ENCODE assay signal across 1 cellular context in the genomic region with DNA sequence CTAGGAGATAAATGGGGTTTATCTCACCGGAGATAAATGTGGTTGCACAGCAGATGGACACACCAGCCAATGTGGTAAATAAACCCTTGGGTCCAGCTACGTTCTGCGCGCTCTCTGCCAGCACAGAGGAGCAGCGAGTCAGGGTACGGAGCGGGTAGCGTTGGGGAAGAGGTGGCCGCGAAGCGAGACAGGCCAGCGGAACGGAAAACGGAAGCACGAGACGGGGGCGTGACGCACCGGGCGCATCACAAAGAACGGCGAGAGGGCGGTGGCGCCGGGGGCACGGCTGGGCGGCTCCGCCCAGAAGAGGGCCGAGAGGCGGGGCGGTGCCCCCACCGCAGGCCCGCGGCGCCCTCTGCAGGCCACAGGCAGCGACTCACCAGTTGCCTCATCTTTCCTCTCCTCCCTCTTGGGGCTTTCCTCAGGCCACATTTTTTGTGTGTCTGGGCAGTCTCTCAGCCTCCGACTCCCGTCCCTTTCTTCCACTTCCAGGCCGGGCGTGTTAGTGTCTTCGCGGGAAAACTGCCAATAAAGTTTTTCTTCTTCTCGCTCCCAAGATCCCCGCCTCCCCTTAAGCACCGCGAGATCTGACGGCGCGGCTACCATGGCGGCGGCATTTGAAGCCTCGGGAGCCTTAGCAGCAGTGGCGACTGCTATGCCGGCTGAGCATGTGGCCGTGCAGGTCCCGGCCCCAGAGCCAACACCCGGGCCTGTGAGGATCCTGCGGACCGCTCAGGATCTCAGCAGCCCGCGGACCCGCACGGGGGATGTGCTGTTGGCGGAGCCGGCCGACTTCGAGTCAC.
TF ChIP-seq lines count a peak whose summit lies in the region.

A gene with protein sequence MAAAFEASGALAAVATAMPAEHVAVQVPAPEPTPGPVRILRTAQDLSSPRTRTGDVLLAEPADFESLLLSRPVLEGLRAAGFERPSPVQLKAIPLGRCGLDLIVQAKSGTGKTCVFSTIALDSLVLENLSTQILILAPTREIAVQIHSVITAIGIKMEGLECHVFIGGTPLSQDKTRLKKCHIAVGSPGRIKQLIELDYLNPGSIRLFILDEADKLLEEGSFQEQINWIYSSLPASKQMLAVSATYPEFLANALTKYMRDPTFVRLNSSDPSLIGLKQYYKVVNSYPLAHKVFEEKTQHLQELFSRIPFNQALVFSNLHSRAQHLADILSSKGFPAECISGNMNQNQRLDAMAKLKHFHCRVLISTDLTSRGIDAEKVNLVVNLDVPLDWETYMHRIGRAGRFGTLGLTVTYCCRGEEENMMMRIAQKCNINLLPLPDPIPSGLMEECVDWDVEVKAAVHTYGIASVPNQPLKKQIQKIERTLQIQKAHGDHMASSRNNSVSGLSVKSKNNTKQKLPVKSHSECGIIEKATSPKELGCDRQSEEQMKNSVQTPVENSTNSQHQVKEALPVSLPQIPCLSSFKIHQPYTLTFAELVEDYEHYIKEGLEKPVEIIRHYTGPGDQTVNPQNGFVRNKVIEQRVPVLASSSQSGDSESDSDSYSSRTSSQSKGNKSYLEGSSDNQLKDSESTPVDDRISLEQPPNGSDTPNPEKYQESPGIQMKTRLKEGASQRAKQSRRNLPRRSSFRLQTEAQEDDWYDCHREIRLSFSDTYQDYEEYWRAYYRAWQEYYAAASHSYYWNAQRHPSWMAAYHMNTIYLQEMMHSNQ (plus strand): TSS at position 581 of the 803 bp plus-strand sequence. CDS start 24 bp downstream, at position 605.

TF ChIP-seq in GM12878, 131 proteins besides CTCF, POLR2A, EP300 and RAD21 (continued from another document and continues in another):
- TF ChIP-seq MEF2B (IDR thresholded peaks at IDR 0.05; ENCODE audit: partially characterized antibody, poor library complexity, severe bottlenecking), result peak; percentile 11
- TF ChIP-seq, protein P1, sequence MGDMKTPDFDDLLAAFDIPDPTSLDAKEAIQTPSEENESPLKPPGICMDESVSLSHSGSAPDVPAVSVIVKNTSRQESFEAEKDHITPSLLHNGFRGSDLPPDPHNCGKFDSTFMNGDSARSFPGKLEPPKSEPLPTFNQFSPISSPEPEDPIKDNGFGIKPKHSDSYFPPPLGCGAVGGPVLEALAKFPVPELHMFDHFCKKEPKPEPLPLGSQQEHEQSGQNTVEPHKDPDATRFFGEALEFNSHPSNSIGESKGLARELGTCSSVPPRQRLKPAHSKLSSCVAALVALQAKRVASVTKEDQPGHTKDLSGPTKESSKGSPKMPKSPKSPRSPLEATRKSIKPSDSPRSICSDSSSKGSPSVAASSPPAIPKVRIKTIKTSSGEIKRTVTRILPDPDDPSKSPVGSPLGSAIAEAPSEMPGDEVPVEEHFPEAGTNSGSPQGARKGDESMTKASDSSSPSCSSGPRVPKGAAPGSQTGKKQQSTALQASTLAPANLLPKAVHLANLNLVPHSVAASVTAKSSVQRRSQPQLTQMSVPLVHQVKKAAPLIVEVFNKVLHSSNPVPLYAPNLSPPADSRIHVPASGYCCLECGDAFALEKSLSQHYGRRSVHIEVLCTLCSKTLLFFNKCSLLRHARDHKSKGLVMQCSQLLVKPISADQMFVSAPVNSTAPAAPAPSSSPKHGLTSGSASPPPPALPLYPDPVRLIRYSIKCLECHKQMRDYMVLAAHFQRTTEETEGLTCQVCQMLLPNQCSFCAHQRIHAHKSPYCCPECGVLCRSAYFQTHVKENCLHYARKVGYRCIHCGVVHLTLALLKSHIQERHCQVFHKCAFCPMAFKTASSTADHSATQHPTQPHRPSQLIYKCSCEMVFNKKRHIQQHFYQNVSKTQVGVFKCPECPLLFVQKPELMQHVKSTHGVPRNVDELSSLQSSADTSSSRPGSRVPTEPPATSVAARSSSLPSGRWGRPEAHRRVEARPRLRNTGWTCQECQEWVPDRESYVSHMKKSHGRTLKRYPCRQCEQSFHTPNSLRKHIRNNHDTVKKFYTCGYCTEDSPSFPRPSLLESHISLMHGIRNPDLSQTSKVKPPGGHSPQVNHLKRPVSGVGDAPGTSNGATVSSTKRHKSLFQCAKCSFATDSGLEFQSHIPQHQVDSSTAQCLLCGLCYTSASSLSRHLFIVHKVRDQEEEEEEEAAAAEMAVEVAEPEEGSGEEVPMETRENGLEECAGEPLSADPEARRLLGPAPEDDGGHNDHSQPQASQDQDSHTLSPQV (IDR thresholded peaks at IDR 0.05), result peak; percentile 88
- TF ChIP-seq MYB (IDR thresholded peaks at IDR 0.05; ENCODE audit: borderline replicate concordance, low read depth, low read length), result no peak
- TF ChIP-seq ZNF217 (IDR thresholded peaks at IDR 0.05), result peak; percentile 54; the same call in 1 of the 2 replicates
- TF ChIP-seq ESRRA (IDR thresholded peaks at IDR 0.05; ENCODE audit: low read length), result peak; percentile 79
- TF ChIP-seq IRF4 (IDR thresholded peaks at IDR 0.05; ENCODE audit: low read depth, low read length), result peak; percentile 49; the same call in 1 of the 2 replicates
- TF ChIP-seq HDGF (IDR thresholded peaks at IDR 0.05), result peak; percentile 60; the same call in 1 of the 2 replicates
- no peak for TF ChIP-seq CBX3 (IDR thresholded peaks at IDR 0.05; ENCODE audit: borderline replicate concordance, low read depth)
- no peak for TF ChIP-seq RBBP5 (conservative IDR thresholded peaks at IDR 0.05)
- TF ChIP-seq, protein P2, sequence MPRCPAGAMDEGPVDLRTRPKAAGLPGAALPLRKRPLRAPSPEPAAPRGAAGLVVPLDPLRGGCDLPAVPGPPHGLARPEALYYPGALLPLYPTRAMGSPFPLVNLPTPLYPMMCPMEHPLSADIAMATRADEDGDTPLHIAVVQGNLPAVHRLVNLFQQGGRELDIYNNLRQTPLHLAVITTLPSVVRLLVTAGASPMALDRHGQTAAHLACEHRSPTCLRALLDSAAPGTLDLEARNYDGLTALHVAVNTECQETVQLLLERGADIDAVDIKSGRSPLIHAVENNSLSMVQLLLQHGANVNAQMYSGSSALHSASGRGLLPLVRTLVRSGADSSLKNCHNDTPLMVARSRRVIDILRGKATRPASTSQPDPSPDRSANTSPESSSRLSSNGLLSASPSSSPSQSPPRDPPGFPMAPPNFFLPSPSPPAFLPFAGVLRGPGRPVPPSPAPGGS (IDR thresholded peaks at IDR 0.05; ENCODE audit: borderline replicate concordance, insufficient read depth, low read depth, low read length, poor library complexity, severe bottlenecking), result no peak
- TF ChIP-seq HDAC2 (IDR thresholded peaks at IDR 0.05), result 0 out of 2 replicates have a peak, but pooled peaks have one; percentile 46
- TF ChIP-seq NFIC (IDR thresholded peaks at IDR 0.05; ENCODE audit: low read depth, low read length), result peak; percentile 44; the same call in 1 of the 2 replicates
- 0 out of 2 replicates have a peak, but pooled peaks have one; percentile 81 for TF ChIP-seq RCOR1 (conservative IDR thresholded peaks at IDR 0.05; ENCODE audit: low read depth, low read length)
- TF ChIP-seq NR2C1 (IDR thresholded peaks at IDR 0.05), result peak; percentile 48; the same call in 1 of the 2 replicates
- TF ChIP-seq SREBF2 (IDR thresholded peaks at IDR 0.05; ENCODE audit: low read length), result 0 out of 2 replicates have a peak, but pooled peaks have one; percentile 15
- TF ChIP-seq, protein P3, sequence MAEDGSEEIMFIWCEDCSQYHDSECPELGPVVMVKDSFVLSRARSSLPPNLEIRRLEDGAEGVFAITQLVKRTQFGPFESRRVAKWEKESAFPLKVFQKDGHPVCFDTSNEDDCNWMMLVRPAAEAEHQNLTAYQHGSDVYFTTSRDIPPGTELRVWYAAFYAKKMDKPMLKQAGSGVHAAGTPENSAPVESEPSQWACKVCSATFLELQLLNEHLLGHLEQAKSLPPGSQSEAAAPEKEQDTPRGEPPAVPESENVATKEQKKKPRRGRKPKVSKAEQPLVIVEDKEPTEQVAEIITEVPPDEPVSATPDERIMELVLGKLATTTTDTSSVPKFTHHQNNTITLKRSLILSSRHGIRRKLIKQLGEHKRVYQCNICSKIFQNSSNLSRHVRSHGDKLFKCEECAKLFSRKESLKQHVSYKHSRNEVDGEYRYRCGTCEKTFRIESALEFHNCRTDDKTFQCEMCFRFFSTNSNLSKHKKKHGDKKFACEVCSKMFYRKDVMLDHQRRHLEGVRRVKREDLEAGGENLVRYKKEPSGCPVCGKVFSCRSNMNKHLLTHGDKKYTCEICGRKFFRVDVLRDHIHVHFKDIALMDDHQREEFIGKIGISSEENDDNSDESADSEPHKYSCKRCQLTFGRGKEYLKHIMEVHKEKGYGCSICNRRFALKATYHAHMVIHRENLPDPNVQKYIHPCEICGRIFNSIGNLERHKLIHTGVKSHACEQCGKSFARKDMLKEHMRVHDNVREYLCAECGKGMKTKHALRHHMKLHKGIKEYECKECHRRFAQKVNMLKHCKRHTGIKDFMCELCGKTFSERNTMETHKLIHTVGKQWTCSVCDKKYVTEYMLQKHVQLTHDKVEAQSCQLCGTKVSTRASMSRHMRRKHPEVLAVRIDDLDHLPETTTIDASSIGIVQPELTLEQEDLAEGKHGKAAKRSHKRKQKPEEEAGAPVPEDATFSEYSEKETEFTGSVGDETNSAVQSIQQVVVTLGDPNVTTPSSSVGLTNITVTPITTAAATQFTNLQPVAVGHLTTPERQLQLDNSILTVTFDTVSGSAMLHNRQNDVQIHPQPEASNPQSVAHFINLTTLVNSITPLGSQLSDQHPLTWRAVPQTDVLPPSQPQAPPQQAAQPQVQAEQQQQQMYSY (CRISPR knock-in tag; IDR thresholded peaks at IDR 0.05), result no peak
- no peak for TF ChIP-seq RAD51 (IDR thresholded peaks at IDR 0.05)
- TF ChIP-seq, protein P4, sequence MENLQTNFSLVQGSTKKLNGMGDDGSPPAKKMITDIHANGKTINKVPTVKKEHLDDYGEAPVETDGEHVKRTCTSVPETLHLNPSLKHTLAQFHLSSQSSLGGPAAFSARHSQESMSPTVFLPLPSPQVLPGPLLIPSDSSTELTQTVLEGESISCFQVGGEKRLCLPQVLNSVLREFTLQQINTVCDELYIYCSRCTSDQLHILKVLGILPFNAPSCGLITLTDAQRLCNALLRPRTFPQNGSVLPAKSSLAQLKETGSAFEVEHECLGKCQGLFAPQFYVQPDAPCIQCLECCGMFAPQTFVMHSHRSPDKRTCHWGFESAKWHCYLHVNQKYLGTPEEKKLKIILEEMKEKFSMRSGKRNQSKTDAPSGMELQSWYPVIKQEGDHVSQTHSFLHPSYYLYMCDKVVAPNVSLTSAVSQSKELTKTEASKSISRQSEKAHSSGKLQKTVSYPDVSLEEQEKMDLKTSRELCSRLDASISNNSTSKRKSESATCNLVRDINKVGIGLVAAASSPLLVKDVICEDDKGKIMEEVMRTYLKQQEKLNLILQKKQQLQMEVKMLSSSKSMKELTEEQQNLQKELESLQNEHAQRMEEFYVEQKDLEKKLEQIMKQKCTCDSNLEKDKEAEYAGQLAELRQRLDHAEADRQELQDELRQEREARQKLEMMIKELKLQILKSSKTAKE (IDR thresholded peaks at IDR 0.05; ENCODE audit: low read depth, poor library complexity, severe bottlenecking), result peak; percentile 75
- peak; percentile 89 for TF ChIP-seq CBFB (IDR thresholded peaks at IDR 0.05; ENCODE audit: low read depth)
- TF ChIP-seq SIX5 (IDR thresholded peaks at IDR 0.05; ENCODE audit: low read depth, low read length, severe bottlenecking), result peak; percentile 37
- peak; percentile 2; the same call in 1 of the 2 replicates for TF ChIP-seq BACH1 (IDR thresholded peaks at IDR 0.05; ENCODE audit: borderline replicate concordance)
- TF ChIP-seq MEF2A (IDR thresholded peaks at IDR 0.05; ENCODE audit: insufficient read depth, low read depth, low read length), result no peak; the same call in 1 of the 2 replicates
- peak; percentile 90 for TF ChIP-seq POLR2AphosphoS2 (IDR thresholded peaks at IDR 0.05; ENCODE audit: low read depth, low read length)
- TF ChIP-seq CHD1 (IDR thresholded peaks at IDR 0.05; ENCODE audit: low read depth, low read length), result 0 out of 2 replicates have a peak, but pooled peaks have one; percentile 58
- TF ChIP-seq, protein P5, sequence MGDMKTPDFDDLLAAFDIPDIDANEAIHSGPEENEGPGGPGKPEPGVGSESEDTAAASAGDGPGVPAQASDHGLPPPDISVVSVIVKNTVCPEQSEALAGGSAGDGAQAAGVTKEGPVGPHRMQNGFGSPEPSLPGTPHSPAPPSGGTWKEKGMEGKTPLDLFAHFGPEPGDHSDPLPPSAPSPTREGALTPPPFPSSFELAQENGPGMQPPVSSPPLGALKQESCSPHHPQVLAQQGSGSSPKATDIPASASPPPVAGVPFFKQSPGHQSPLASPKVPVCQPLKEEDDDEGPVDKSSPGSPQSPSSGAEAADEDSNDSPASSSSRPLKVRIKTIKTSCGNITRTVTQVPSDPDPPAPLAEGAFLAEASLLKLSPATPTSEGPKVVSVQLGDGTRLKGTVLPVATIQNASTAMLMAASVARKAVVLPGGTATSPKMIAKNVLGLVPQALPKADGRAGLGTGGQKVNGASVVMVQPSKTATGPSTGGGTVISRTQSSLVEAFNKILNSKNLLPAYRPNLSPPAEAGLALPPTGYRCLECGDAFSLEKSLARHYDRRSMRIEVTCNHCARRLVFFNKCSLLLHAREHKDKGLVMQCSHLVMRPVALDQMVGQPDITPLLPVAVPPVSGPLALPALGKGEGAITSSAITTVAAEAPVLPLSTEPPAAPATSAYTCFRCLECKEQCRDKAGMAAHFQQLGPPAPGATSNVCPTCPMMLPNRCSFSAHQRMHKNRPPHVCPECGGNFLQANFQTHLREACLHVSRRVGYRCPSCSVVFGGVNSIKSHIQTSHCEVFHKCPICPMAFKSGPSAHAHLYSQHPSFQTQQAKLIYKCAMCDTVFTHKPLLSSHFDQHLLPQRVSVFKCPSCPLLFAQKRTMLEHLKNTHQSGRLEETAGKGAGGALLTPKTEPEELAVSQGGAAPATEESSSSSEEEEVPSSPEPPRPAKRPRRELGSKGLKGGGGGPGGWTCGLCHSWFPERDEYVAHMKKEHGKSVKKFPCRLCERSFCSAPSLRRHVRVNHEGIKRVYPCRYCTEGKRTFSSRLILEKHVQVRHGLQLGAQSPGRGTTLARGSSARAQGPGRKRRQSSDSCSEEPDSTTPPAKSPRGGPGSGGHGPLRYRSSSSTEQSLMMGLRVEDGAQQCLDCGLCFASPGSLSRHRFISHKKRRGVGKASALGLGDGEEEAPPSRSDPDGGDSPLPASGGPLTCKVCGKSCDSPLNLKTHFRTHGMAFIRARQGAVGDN (IDR thresholded peaks at IDR 0.05), result peak; percentile 56
- no peak for TF ChIP-seq CEBPB (IDR thresholded peaks at IDR 0.05; ENCODE audit: borderline replicate concordance in 1 of 2, low read depth in 2 of 2, low read length in 2 of 2)
- TF ChIP-seq, protein P6, sequence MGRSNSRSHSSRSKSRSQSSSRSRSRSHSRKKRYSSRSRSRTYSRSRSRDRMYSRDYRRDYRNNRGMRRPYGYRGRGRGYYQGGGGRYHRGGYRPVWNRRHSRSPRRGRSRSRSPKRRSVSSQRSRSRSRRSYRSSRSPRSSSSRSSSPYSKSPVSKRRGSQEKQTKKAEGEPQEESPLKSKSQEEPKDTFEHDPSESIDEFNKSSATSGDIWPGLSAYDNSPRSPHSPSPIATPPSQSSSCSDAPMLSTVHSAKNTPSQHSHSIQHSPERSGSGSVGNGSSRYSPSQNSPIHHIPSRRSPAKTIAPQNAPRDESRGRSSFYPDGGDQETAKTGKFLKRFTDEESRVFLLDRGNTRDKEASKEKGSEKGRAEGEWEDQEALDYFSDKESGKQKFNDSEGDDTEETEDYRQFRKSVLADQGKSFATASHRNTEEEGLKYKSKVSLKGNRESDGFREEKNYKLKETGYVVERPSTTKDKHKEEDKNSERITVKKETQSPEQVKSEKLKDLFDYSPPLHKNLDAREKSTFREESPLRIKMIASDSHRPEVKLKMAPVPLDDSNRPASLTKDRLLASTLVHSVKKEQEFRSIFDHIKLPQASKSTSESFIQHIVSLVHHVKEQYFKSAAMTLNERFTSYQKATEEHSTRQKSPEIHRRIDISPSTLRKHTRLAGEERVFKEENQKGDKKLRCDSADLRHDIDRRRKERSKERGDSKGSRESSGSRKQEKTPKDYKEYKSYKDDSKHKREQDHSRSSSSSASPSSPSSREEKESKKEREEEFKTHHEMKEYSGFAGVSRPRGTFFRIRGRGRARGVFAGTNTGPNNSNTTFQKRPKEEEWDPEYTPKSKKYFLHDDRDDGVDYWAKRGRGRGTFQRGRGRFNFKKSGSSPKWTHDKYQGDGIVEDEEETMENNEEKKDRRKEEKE (IDR thresholded peaks at IDR 0.05), result no peak
- TF ChIP-seq IKZF2 (IDR thresholded peaks at IDR 0.05), result peak; percentile 98
- no peak for TF ChIP-seq SUPT20H (IDR thresholded peaks at IDR 0.05; ENCODE audit: borderline replicate concordance, control insufficient read depth, low read depth, low read length)
- no peak for TF ChIP-seq PAX8 (IDR thresholded peaks at IDR 0.05)
- TF ChIP-seq NFXL1 (IDR thresholded peaks at IDR 0.05; ENCODE audit: borderline replicate concordance), result no peak
